9 cellular contexts compared by ENCODE assay signal in genomic region chr11:72038491-72038890, GRCh38.
DNase-seq lines count a peak whose midpoint lies in the region; ATAC-seq, FAIRE-seq and TF ChIP-seq lines count a peak whose summit lies in the region.
"Had no signal": no experiment of that assay in that cellular context is flagged by ENCODE, and none has a peak within 500 bp of the region (broad histone marks: within the 10 kb centered on the region; RNA-seq: fewer than 3 reads in every experiment).

No MANE protein-coding gene starts in this region.

- H3K4me3 ChIP-seq in HEK293 (ENCODE audit: low read depth, low read length) (no peak overlapping the region), stomach smooth muscle (ENCODE audit: low read length in 2 of 2) (peak overlapping the region; percentile 86 to 91)

- DNase-seq in hippocampal formation (lab: John Stamatoyannopoulos, UW) (peak; percentile 69 to 71), GM19239 (ENCODE audit: insufficient read length, low spot score) (no peak)
- DNase-seq in activated naive CD4-positive, alpha-beta T cell treated with Interleukin-2 at 50 U/mL for 16 hours = no peak
- DNase-seq: activated naive CD8-positive, alpha-beta T cell treated with anti-CD3 and anti-CD28 coated beads, Interleukin-2, amount 10 ng/mL, durations not matched to agents 7 days and 5 days had no signal

- TF ChIP-seq CTCF in HEK293 (tag by site-specific recombination; IDR thresholded peaks at IDR 0.05) = no peak

- POLR2A ChIA-PET in HEK293 (lab: Yijun Ruan, JAX) = interaction anchor here (0.5 to 1.7 kb wide), 4 partner anchors 41 to 68 kb away, joined by 3 to 8 read pairs (median 4); no protein-coding TSS in a partner anchor

- no peak for FAIRE-seq in GM19239 (lab: Jason Lieb, UNC)

- H3K27me3 ChIP-seq in stomach smooth muscle (ENCODE audit: control insufficient read depth in 1 of 2, insufficient read depth in 2 of 2, low read length in 2 of 2) = no peaks in the 10 kb centered on the region

- peak overlapping the region; percentile 79 to 97 for H3K9ac ChIP-seq in stomach smooth muscle (ENCODE audit: low read length in 2 of 2)

- CTCF ChIA-PET in HEK293 (lab: Yijun Ruan, JAX) = interaction anchor here (1.0 to 2.2 kb wide), 6 partner anchors 9 to 52 kb away, joined by 3 to 14 read pairs (median 8); no protein-coding TSS in a partner anchor

- H3K9me3 ChIP-seq in HEK293 (ENCODE audit: control insufficient read depth, insufficient read depth, low read depth, low read length) (no peaks in the 10 kb centered on the region), stomach smooth muscle (ENCODE audit: control insufficient read depth in 2 of 2, low read length in 2 of 2) (no peaks in the 10 kb centered on the region)

- H3K4me1 ChIP-seq in HEK293 (ENCODE audit: control insufficient read depth, insufficient read depth, low read length) (peaks cover 22% of the 10 kb centered on the region), stomach smooth muscle (ENCODE audit: control insufficient read depth, insufficient read depth, low read length) (peaks cover 65% of the 10 kb centered on the region)

- ATAC-seq in GM21423 (IDR thresholded peaks at IDR 0.05; ENCODE audit: unreplicated experiment) = no peak
- ATAC-seq in HG03439 (IDR thresholded peaks at IDR 0.05; ENCODE audit: unreplicated experiment) = no peak

- H3K36me3 ChIP-seq in HEK293 (ENCODE audit: control insufficient read depth in 2 of 2, insufficient read depth in 1 of 2, low read length in 2 of 2) (peaks cover 5 to 18% of the 10 kb centered on the region in 2 experiments; a peak in 2 of 3 replicates), stomach smooth muscle (ENCODE audit: control insufficient read depth in 2 of 2, insufficient read depth in 2 of 2, low read length in 2 of 2) (peaks cover 6 to 8% of the 10 kb centered on the region in 2 donors)

- H3K27ac ChIP-seq in HEK293 (ENCODE audit: extremely low read depth, low read depth, low read length) (no peak overlapping the region), angular gyrus (ENCODE audit: low read depth, low read length) (peak overlapping the region; percentile 98), stomach smooth muscle (ENCODE audit: low read length) (peak overlapping the region; percentile 99)

TF ChIP-seq in HEK293, 187 proteins besides CTCF, POLR2A, EP300 and RAD21:
- TF ChIP-seq BCL6B (tag by site-specific recombination; IDR thresholded peaks at IDR 0.05) (no peak), ZNF654 (tag by site-specific recombination; IDR thresholded peaks at IDR 0.05; ENCODE audit: low read depth) (no peak), ZNF398 (tag by site-specific recombination; IDR thresholded peaks at IDR 0.05) (0 out of 2 replicates have a peak, but pooled peaks have one; percentile 21)
TF ChIP-seq in HEK293: peak in this region for 1.

Comparison
In these comparisons a context has a peak if more than half of its experiments do, and no peak if none do; other contexts are left out.
1. DNase-seq: peak in hippocampal formation (2 of 2); none in GM19239 (single experiment) and activated naive CD4-positive, alpha-beta T cell treated with Interleukin-2 at 50 U/mL for 16 hours (single experiment).